ENCODE assay signal across 1 cellular context in the genomic region with DNA sequence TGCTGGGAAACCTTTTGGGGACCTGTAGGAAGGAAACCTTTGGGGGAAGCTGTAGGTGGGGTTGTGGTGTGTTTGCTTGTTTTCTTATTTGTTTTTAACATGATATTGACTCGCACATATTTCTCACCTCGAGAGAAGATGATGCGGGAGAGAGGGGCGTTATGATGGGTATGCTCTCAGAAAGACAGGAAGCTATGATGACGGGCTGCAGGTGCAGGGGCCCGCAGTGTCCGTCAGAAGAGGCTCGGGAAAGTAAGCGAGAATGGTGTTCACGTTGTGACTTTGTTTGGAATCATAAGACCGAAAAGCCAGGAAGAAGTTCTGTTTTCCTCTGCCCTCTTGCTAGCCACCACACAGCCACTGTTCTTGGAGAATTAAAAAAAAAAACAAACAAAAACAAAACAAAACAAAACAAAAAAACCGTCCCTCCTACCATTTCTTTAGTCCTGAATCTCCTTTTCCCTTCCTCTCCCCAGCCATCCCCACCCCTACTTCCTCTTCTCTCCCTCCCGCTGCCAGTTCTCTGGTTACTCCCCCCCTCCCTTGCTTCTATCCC.
TF ChIP-seq lines count a peak whose summit lies in the region.

No MANE protein-coding gene starts in this region.

TF ChIP-seq in GM23338, 12 proteins besides CTCF, POLR2A, EP300 and RAD21 (continued from another document):
- TF ChIP-seq, protein P1, sequence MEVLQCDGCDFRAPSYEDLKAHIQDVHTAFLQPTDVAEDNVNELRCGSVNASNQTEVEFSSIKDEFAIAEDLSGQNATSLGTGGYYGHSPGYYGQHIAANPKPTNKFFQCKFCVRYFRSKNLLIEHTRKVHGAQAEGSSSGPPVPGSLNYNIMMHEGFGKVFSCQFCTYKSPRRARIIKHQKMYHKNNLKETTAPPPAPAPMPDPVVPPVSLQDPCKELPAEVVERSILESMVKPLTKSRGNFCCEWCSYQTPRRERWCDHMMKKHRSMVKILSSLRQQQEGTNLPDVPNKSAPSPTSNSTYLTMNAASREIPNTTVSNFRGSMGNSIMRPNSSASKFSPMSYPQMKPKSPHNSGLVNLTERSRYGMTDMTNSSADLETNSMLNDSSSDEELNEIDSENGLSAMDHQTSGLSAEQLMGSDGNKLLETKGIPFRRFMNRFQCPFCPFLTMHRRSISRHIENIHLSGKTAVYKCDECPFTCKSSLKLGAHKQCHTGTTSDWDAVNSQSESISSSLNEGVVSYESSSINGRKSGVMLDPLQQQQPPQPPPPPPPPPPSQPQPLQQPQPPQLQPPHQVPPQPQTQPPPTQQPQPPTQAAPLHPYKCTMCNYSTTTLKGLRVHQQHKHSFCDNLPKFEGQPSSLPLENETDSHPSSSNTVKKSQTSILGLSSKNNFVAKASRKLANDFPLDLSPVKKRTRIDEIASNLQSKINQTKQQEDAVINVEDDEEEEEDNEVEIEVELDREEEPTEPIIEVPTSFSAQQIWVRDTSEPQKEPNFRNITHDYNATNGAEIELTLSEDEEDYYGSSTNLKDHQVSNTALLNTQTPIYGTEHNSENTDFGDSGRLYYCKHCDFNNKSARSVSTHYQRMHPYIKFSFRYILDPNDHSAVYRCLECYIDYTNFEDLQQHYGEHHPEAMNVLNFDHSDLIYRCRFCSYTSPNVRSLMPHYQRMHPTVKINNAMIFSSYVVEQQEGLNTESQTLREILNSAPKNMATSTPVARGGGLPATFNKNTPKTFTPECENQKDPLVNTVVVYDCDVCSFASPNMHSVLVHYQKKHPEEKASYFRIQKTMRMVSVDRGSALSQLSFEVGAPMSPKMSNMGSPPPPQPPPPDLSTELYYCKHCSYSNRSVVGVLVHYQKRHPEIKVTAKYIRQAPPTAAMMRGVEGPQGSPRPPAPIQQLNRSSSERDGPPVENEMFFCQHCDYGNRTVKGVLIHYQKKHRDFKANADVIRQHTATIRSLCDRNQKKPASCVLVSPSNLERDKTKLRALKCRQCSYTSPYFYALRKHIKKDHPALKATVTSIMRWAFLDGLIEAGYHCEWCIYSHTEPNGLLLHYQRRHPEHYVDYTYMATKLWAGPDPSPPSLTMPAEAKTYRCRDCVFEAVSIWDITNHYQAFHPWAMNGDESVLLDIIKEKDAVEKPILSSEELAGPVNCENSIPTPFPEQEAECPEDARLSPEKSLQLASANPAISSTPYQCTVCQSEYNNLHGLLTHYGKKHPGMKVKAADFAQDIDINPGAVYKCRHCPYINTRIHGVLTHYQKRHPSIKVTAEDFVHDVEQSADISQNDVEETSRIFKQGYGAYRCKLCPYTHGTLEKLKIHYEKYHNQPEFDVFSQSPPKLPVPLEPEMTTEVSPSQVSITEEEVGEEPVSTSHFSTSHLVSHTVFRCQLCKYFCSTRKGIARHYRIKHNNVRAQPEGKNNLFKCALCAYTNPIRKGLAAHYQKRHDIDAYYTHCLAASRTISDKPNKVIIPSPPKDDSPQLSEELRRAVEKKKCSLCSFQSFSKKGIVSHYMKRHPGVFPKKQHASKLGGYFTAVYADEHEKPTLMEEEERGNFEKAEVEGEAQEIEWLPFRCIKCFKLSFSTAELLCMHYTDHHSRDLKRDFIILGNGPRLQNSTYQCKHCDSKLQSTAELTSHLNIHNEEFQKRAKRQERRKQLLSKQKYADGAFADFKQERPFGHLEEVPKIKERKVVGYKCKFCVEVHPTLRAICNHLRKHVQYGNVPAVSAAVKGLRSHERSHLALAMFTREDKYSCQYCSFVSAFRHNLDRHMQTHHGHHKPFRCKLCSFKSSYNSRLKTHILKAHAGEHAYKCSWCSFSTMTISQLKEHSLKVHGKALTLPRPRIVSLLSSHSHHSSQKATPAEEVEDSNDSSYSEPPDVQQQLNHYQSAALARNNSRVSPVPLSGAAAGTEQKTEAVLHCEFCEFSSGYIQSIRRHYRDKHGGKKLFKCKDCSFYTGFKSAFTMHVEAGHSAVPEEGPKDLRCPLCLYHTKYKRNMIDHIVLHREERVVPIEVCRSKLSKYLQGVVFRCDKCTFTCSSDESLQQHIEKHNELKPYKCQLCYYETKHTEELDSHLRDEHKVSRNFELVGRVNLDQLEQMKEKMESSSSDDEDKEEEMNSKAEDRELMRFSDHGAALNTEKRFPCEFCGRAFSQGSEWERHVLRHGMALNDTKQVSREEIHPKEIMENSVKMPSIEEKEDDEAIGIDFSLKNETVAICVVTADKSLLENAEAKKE (CRISPR knock-in tag; IDR thresholded peaks at IDR 0.05), result no peak
- TF ChIP-seq CREB1 (CRISPR knock-in tag; IDR thresholded peaks at IDR 0.05; ENCODE audit: low read depth) (no peak), STAT1 (IDR thresholded peaks at IDR 0.05; ENCODE audit: unreplicated experiment) (no peak)
